ENCODE assay signal across 15 cellular contexts in genomic region chr19:10830941-10831779, GRCh38. TPM values are rescaled to one million over a fixed set of nuclear protein-coding genes. Genes with fewer than 3 reads are reported as not detected.
"Had no signal": no experiment of that assay in that cellular context is flagged by ENCODE, and none has a peak within 500 bp of the region (broad histone marks: within the 10 kb centered on the region; RNA-seq: fewer than 3 reads in every experiment).

No MANE protein-coding gene starts in this region.

- H3K27ac ChIP-seq: epithelial cell of prostate, pancreas, skin epidermis, vagina had no signal

- FAIRE-seq: kidney, pancreas, TTC549 had no signal

- DNase-seq: activated CD4-positive, alpha-beta memory T cell treated with anti-CD3 and anti-CD28 coated beads for 36 hours; activated CD4-positive, alpha-beta T cell treated with anti-CD3 and anti-CD28 coated beads for 4 hours; foreskin fibroblast; glutamatergic neuron had no signal

- H3K9me3 ChIP-seq: pancreas, tibial nerve, vagina had no signal

- H3K27me3 ChIP-seq: pancreas, tibial nerve, vagina had no signal

- H3K4me1 ChIP-seq: pancreas had no signal

- H3K4me3 ChIP-seq: pancreas, skin epidermis, tibial nerve, vagina had no signal

- ATAC-seq: left lobe of liver, pancreas, WTC11 had no signal

RNA-seq across cellular contexts. Expression of gene C19orf38, which starts 17.1 kb away (rescaled TPM):
- total RNA-seq: neural crest cell, pulmonary artery endothelial cell, WTC11 had no signal
